11 cellular contexts compared by ENCODE assay signal in genomic region chr7:122544463-122544862, GRCh38.
DNase-seq lines count a peak whose midpoint lies in the region; ATAC-seq and TF ChIP-seq lines count a peak whose summit lies in the region.
"Had no signal": no experiment of that assay in that cellular context is flagged by ENCODE, and none has a peak within 500 bp of the region (broad histone marks: within the 10 kb centered on the region; RNA-seq: fewer than 3 reads in every experiment).

No MANE protein-coding gene starts in this region.

- no peak for TF ChIP-seq CTCF in psoas muscle (IDR thresholded peaks at IDR 0.05)

- WGBS in psoas muscle, 3 donors, result 57 to 72% (median 57%) methylated on average over 2 of the region's 2 CpGs

- H3K4me3 ChIP-seq in psoas muscle, result no peak overlapping the region
- H3K4me3 ChIP-seq: GM23248 had no signal

- intact Hi-C loops in psoas muscle (cut with DNase I), result no loop called here

- peak; percentile 10 for DNase-seq in germinal center (ENCODE audit: low spot score)
- DNase-seq in psoas muscle, result no peak
- no peak for DNase-seq in LoVo (ENCODE audit: low spot score)
- no peak for DNase-seq in middle frontal gyrus (ENCODE audit: extremely low spot score, low spot score)
- DNase-seq: CD4-positive, CD25-positive, alpha-beta regulatory T cell; GM23248; NCI-H2081 had no signal

- ATAC-seq in GM18499 (IDR thresholded peaks at IDR 0.05; ENCODE audit: insufficient read depth, unreplicated experiment) (peak; percentile 99), GM21515 (IDR thresholded peaks at IDR 0.05; ENCODE audit: unreplicated experiment) (peak; percentile 94), HG03280 (IDR thresholded peaks at IDR 0.05; ENCODE audit: unreplicated experiment) (peak; percentile 90), psoas muscle (no peak)
- ATAC-seq in activated CD4-positive, CD25-positive, alpha-beta regulatory T cell treated with anti-CD3 and anti-CD28 coated beads, Interleukin-2, amount 50 U/mL, for 24 hours, result no peak

- H3K9me3 ChIP-seq in psoas muscle, result no peaks in the 10 kb centered on the region

- no peaks in the 10 kb centered on the region for H3K36me3 ChIP-seq in psoas muscle (ENCODE audit: insufficient read depth in 1 of 2, low read depth in 1 of 2)

- H3K4me1 ChIP-seq in psoas muscle, result no peaks in the 10 kb centered on the region

- H3K27me3 ChIP-seq in psoas muscle (ENCODE audit: insufficient read depth in 3 of 3, low read length in 2 of 3), result no peaks in the 10 kb centered on the region

- no peak overlapping the region for H3K27ac ChIP-seq in psoas muscle
- H3K27ac ChIP-seq: GM23248 had no signal

Comparison
In these comparisons a context has a peak if more than half of its experiments do, and no peak if none do; other contexts are left out.
1. ATAC-seq: peak in GM18499 (single experiment), GM21515 (single experiment) and HG03280 (single experiment); none in psoas muscle (0 of 4) and activated CD4-positive, CD25-positive, alpha-beta regulatory T cell treated with anti-CD3 and anti-CD28 coated beads, Interleukin-2, amount 50 U/mL, for 24 hours (0 of 2).